ENCODE assay signal across 21 cellular contexts in the genomic region with DNA sequence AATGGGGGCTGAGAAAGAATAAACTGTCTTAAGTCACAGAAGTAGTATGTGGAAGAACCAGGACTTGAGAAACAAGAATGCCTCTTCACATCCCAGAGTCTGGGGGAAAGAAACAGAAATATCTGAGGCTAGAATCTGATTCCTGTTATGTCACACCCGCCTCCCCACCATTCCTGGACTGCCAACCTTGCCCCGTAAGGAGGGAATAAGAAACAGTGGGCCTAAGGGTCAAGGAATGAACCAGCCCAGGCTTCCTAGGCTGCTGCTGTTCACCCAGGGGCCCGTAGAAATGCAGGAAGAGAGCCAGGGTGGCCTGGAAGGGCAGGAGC. TPM values are rescaled to one million over a fixed set of nuclear protein-coding genes. Genes with fewer than 3 reads are reported as not detected.
DNase-seq lines count a peak whose midpoint lies in the region; ATAC-seq and TF ChIP-seq lines count a peak whose summit lies in the region.
"Had no signal": no experiment of that assay in that cellular context is flagged by ENCODE, and none has a peak within 500 bp of the region (broad histone marks: within the 10 kb centered on the region; RNA-seq: fewer than 3 reads in every experiment).

No MANE protein-coding gene starts in this region.

- H3K9ac ChIP-seq in endodermal cell (ENCODE audit: extremely low read depth, low read length, poor library complexity, severe bottlenecking) (no peak overlapping the region), mesendoderm (ENCODE audit: low read length) (no peak overlapping the region), subcutaneous abdominal adipose tissue (ENCODE audit: low read length in 5 of 5) (peak overlapping the region in 1 of 5 donors; percentile 74)

- H3K18ac ChIP-seq in mesendoderm (ENCODE audit: low read length) = no peak overlapping the region

- TF ChIP-seq CTCF in Peyer's patch (IDR thresholded peaks at IDR 0.05) = no peak
- no peak for TF ChIP-seq CTCF in endodermal cell (conservative IDR thresholded peaks at IDR 0.05)

- H2BK15ac ChIP-seq in mesendoderm (replicated peaks; ENCODE audit: low read depth) = no peak overlapping the region

- no peak for DNase-seq in Peyer's patch
- DNase-seq in endodermal cell = no peak
- DNase-seq in mesendoderm = no peak
- no peak for DNase-seq in NOMO-1 (lab: John Stamatoyannopoulos, UW; ENCODE audit: unreplicated experiment in 2 of 2)
- no peak for DNase-seq in CD1c-positive myeloid dendritic cell (ENCODE audit: extremely low spot score)
- DNase-seq in activated T-cell treated with anti-CD3 and anti-CD28 coated beads for 4 hours = no peak
- DNase-seq: activated naive CD4-positive, alpha-beta T cell treated with Interleukin-2 at 50 U/mL for 16 hours; AML-193; effector CD4-positive, alpha-beta T cell; foreskin fibroblast; GF-D8; Karpas-422; mesenchymal stem cell; NCI-H1436; NCI-H226; SHP77; stimulated activated naive CD8-positive, alpha-beta T cell treated with anti-CD3 and anti-CD28 coated beads, Interleukin-15, Interleukin-2, amounts not matched to agents 100 U/mL and 50 U/mL, for 24 hours had no signal

- no peaks in the 10 kb centered on the region for H3K27me3 Mint-ChIP-seq in endodermal cell (ENCODE audit: insufficient read depth)

- H3K79me2 ChIP-seq in mesendoderm (ENCODE audit: control insufficient read depth, insufficient read depth, low read length) = peaks cover 49% of the 10 kb centered on the region

- no peak overlapping the region for H3K23ac ChIP-seq in mesendoderm (ENCODE audit: low read length)

- no peak overlapping the region for H4K8ac ChIP-seq in mesendoderm (ENCODE audit: low read depth, low read length)

- H3K36me3 ChIP-seq in Peyer's patch = peaks cover 0 to 2% (median 0%) of the 10 kb centered on the region in 3 donors
- H3K36me3 ChIP-seq in endodermal cell (ENCODE audit: control insufficient read depth, insufficient read depth, low read length) = peaks cover 9% of the 10 kb centered on the region
- H3K36me3 ChIP-seq in mesendoderm (ENCODE audit: control insufficient read depth, insufficient read depth, low read length) = no peaks in the 10 kb centered on the region
- H3K36me3 ChIP-seq in subcutaneous abdominal adipose tissue (ENCODE audit: control insufficient read depth in 5 of 5, insufficient read depth in 5 of 5, low read length in 5 of 5) = peaks cover 0 to 5% (median under 1%) of the 10 kb centered on the region in 5 donors
- H3K36me3 ChIP-seq: ovary had no signal

- no peak overlapping the region for H2BK120ac ChIP-seq in mesendoderm (ENCODE audit: low read depth, low read length)

- H3K4me1 Mint-ChIP-seq in endodermal cell = peaks cover 60% of the 10 kb centered on the region

- H2BK5ac ChIP-seq in mesendoderm (ENCODE audit: low read length) = no peak overlapping the region

- TF ChIP-seq POLR2A in Peyer's patch (IDR thresholded peaks at IDR 0.05) = no peak

- H3K9me3 ChIP-seq in Peyer's patch (no peaks in the 10 kb centered on the region), endodermal cell (ENCODE audit: control insufficient read depth, low read length) (no peaks in the 10 kb centered on the region), subcutaneous abdominal adipose tissue (ENCODE audit: control insufficient read depth in 5 of 5, low read length in 5 of 5) (no peaks in the 10 kb centered on the region)
- H3K9me3 ChIP-seq: ovary had no signal

- H3K4me1 ChIP-seq in Peyer's patch = peaks cover 16 to 80% (median 26%) of the 10 kb centered on the region in 4 donors
- H3K4me1 ChIP-seq in endodermal cell (ENCODE audit: control insufficient read depth, insufficient read depth, low read length) = peaks cover 31% of the 10 kb centered on the region
- peaks cover 32% of the 10 kb centered on the region for H3K4me1 ChIP-seq in mesendoderm (ENCODE audit: control insufficient read depth, low read depth, low read length)
- peaks cover 5 to 69% (median 26%) of the 10 kb centered on the region in 5 donors for H3K4me1 ChIP-seq in subcutaneous abdominal adipose tissue (ENCODE audit: control insufficient read depth in 5 of 5, insufficient read depth in 5 of 5, low read length in 5 of 5)

- no peak overlapping the region for H3K4me2 ChIP-seq in mesendoderm (ENCODE audit: low read length)

- peak overlapping the region in 2 of 4 donors; percentile 17 to 94 for H3K4me3 ChIP-seq in Peyer's patch
- peak overlapping the region; percentile 99 for H3K4me3 ChIP-seq in endodermal cell (ENCODE audit: low read length)
- no peak overlapping the region for H3K4me3 ChIP-seq in mesendoderm (ENCODE audit: low read length)
- H3K4me3 ChIP-seq in subcutaneous abdominal adipose tissue (ENCODE audit: low read depth in 1 of 5, low read length in 5 of 5) = peak overlapping the region in 4 of 5 donors; percentile 10 to 86 (median 75)
- H3K4me3 ChIP-seq: ovary had no signal

- peaks cover 5% of the 10 kb centered on the region for H3K36me3 Mint-ChIP-seq in endodermal cell (ENCODE audit: low read depth)

- no peaks in the 10 kb centered on the region for H3K27me3 ChIP-seq in Peyer's patch
- no peaks in the 10 kb centered on the region for H3K27me3 ChIP-seq in endodermal cell (ENCODE audit: control insufficient read depth, insufficient read depth, low read length, poor library complexity, severe bottlenecking)
- no peaks in the 10 kb centered on the region for H3K27me3 ChIP-seq in mesendoderm (ENCODE audit: insufficient read depth, low read length, poor library complexity)
- peaks cover 16 to 50% (median 43%) of the 10 kb centered on the region in 5 donors for H3K27me3 ChIP-seq in subcutaneous abdominal adipose tissue (ENCODE audit: control insufficient read depth in 5 of 5, insufficient read depth in 4 of 5, low read length in 5 of 5)

- H3K27ac ChIP-seq in Peyer's patch (peak overlapping the region in 3 of 4 donors; percentile 88 to 97 (median 95)), endodermal cell (ENCODE audit: low read depth, low read length) (no peak overlapping the region), mesendoderm (ENCODE audit: low read depth, low read length) (no peak overlapping the region), subcutaneous abdominal adipose tissue (ENCODE audit: low read depth, low read length) (peak overlapping the region; percentile 70)
- H3K27ac ChIP-seq: ovary had no signal

- no peaks in the 10 kb centered on the region for H3K9me3 Mint-ChIP-seq in endodermal cell

- H3K56ac ChIP-seq in mesendoderm (ENCODE audit: low read length) = peak overlapping the region; percentile 75

- peaks cover 29% of the 10 kb centered on the region for H3K79me1 ChIP-seq in mesendoderm (ENCODE audit: low read length)

- no peak overlapping the region for H2AK5ac ChIP-seq in mesendoderm (ENCODE audit: low read length)

- no peak for ATAC-seq in GM21786 (IDR thresholded peaks at IDR 0.05; ENCODE audit: unreplicated experiment)
- ATAC-seq: stimulated activated naive CD8-positive, alpha-beta T cell treated with anti-CD3 and anti-CD28 coated beads, Interleukin-15, Interleukin-2, amounts not matched to agents 100 U/mL and 50 U/mL, for 24 hours had no signal

- peak overlapping the region; percentile 78 for H3K4me3 Mint-ChIP-seq in endodermal cell

- H3K27ac Mint-ChIP-seq in endodermal cell = peak overlapping the region; percentile 35

- 90 to 97% methylated on average over 2 to 3 of the region's 3 CpGs for WGBS in endodermal cell (ENCODE audit: insufficient coverage in 1 of 2, insufficient read length in 1 of 2), 2 experiments
- no CpG with 5 or more reads among the region's 3 CpGs for WGBS in mesendoderm (ENCODE audit: extremely low coverage, insufficient coverage, low lambda C conversion rate)

- H4K5ac ChIP-seq in mesendoderm (ENCODE audit: low read length) = no peak overlapping the region

- no peak overlapping the region for H3K4ac ChIP-seq in mesendoderm (ENCODE audit: low read depth, low read length)

RNA-seq across cellular contexts. Expression of a gene that starts 4.3 kb away (rescaled TPM):
- total RNA-seq in Peyer's patch (100 to 1,000 TPM in 3 of 4 donors, 10 to 100 TPM in 1; 64.4 to 169 (median 164) TPM), endodermal cell (10 to 100 TPM; 45.4 to 69.7 TPM)
- 17.2 TPM for polyA plus RNA-seq in endodermal cell (2013, experiment 1 of 2)
- 13.5 TPM for polyA plus RNA-seq in endodermal cell (2013, experiment 2 of 2)
- 11.8 TPM for polyA plus RNA-seq in mesendoderm (2013, experiment 1 of 2)
- polyA plus RNA-seq in mesendoderm (2013, experiment 2 of 2) = 12.2 TPM
- total RNA-seq: T-helper 2 cell treated with Interferon-gamma antibody and Interleukin-4, amounts not matched to agents 100 ng/mL and 5 ng/mL, for 36 hours had no signal

RNA-seq across cellular contexts. Expression of a gene that starts 49.8 kb away (rescaled TPM):
- total RNA-seq in Peyer's patch = 100 to 1,000 TPM in 2 of 4 donors, 10 to 100 TPM in 2; 76.0 to 144 (median 96.0) TPM
- total RNA-seq in endodermal cell = 10 to 100 TPM; 66.5 to 71.4 TPM
- polyA plus RNA-seq in endodermal cell (2013, experiment 1 of 2) = 74.8 TPM
- polyA plus RNA-seq in endodermal cell (2013, experiment 2 of 2) = 65.1 TPM
- 29.3 TPM for polyA plus RNA-seq in mesendoderm (2013, experiment 1 of 2)
- 30.5 TPM for polyA plus RNA-seq in mesendoderm (2013, experiment 2 of 2)

Comparison
In these comparisons a context has a peak if more than half of its experiments do, and no peak if none do; other contexts are left out.
1. H3K27ac ChIP-seq: peak in Peyer's patch (3 of 4) and subcutaneous abdominal adipose tissue (single experiment); none in endodermal cell (single experiment) and mesendoderm (single experiment).